8 cellular contexts compared by ENCODE assay signal in the genomic region with DNA sequence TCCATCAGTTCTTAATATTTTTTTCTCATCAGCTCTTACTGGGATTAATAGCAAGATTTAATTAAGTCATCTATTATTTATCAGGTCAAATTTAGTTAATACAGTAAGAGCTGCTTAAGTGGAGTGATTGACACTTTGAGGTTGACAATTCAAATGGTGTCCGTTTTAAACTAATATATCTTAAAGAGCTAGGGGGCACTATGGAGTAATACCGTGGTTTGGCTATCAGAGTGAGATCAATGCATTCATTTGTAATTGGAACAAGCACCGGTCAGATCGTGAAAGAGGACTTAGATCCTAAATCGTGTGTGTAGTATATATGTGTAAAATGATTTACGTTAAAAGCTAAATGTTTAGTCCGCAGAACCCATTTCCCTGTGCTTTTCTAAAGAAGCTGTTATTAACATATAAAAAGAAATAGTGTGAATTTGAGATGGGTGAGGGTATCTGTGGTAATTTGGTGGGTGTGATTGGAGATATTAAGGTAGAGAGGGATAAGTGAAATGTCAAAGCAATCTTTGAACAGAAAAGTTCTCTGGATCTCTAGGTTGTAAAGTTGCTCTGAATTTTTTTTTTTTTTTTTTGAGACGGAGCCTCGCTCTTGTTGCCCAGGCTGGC. TPM values are rescaled to one million over a fixed set of nuclear protein-coding genes. Genes with fewer than 3 reads are reported as not detected.
DNase-seq lines count a peak whose midpoint lies in the region; ATAC-seq and TF ChIP-seq lines count a peak whose summit lies in the region.

No MANE protein-coding gene starts in this region.

- H3K4me3 ChIP-seq in HUES48 (ENCODE audit: low read depth, low read length): 0 out of 2 replicates have a peak overlapping the region, but pooled peaks have one; percentile 28

- no peak overlapping the region for H3K27ac Mint-ChIP-seq in chondrocyte (ENCODE audit: unreplicated experiment)
- H3K27ac Mint-ChIP-seq in memory B cell: peak overlapping the region; percentile 97

- peaks cover 15% of the 10 kb centered on the region for H3K4me1 ChIP-seq in HUES48 (ENCODE audit: control insufficient read depth, insufficient read depth, low read length)

- peaks cover 29% of the 10 kb centered on the region for H3K4me1 Mint-ChIP-seq in chondrocyte (ENCODE audit: low read depth)
- peaks cover 18% of the 10 kb centered on the region for H3K4me1 Mint-ChIP-seq in memory B cell

- H3K9me3 Mint-ChIP-seq in chondrocyte (ENCODE audit: low read depth) (no peaks in the 10 kb centered on the region), memory B cell (no peaks in the 10 kb centered on the region)

- peak; percentile 87 for TF ChIP-seq CTCF in chondrocyte (IDR thresholded peaks at IDR 0.05)

- H3K9ac ChIP-seq in HUES48 (ENCODE audit: low read depth, low read length): no peak overlapping the region

- peaks cover 19% of the 10 kb centered on the region for H3K27me3 ChIP-seq in HUES48 (ENCODE audit: control insufficient read depth, insufficient read depth, low read length)

- H3K36me3 Mint-ChIP-seq in chondrocyte (ENCODE audit: low read depth) (no peaks in the 10 kb centered on the region), memory B cell (peaks cover 1% of the 10 kb centered on the region)

- no peaks in the 10 kb centered on the region for H3K27me3 Mint-ChIP-seq in chondrocyte (ENCODE audit: low read depth)
- H3K27me3 Mint-ChIP-seq in memory B cell: no peaks in the 10 kb centered on the region

- H3K36me3 ChIP-seq in HUES48 (ENCODE audit: control insufficient read depth, insufficient read depth, low read length): no peaks in the 10 kb centered on the region

- DNase-seq in DMS 273 treated with DMSO at 0.1 percent for 48 hours (lab: John Stamatoyannopoulos, UW) (peak; percentile 16), OCI-M1 (lab: John Stamatoyannopoulos, UW) (peak; percentile 91), chondrocyte (ENCODE audit: low spot score) (no peak), memory B cell (ENCODE audit: low spot score in 2 of 2) (peak in 1 of 2 donors; percentile 43)

- H3K27ac ChIP-seq in HUES48 (ENCODE audit: low read depth, low read length): no peak overlapping the region

- peak overlapping the region; percentile 0 for H3K4me3 Mint-ChIP-seq in chondrocyte (ENCODE audit: unreplicated experiment)
- H3K4me3 Mint-ChIP-seq in memory B cell: no peak overlapping the region

- ATAC-seq in memory B cell (ENCODE audit: low read depth) (no peak), HG03354 (IDR thresholded peaks at IDR 0.05; ENCODE audit: poor library complexity, severe bottlenecking, unreplicated experiment) (no peak), HG02973 (IDR thresholded peaks at IDR 0.05; ENCODE audit: unreplicated experiment) (no peak), HG02938 (IDR thresholded peaks at IDR 0.05; ENCODE audit: unreplicated experiment) (no peak)

- no peaks in the 10 kb centered on the region for H3K9me3 ChIP-seq in HUES48 (ENCODE audit: control insufficient read depth, insufficient read depth, low read length)

RNA-seq across cellular contexts. Expression of gene SIK2, which starts 2.3 kb away (rescaled TPM):
- 12.9 to 16.2 TPM (median 14.4 TPM) in 3 replicates for total RNA-seq in chondrocyte
